Comparison of ENCODE assay signal across 3 cellular contexts in genomic region chr6:112328826-112329446, GRCh38.
TF ChIP-seq lines count a peak whose summit lies in the region.

No MANE protein-coding gene starts in this region.

TF ChIP-seq in GM23338, 12 proteins besides CTCF, POLR2A, EP300 and RAD21:
- TF ChIP-seq ZNF331 (CRISPR knock-in tag; IDR thresholded peaks at IDR 0.05; ENCODE audit: low read depth) (peak; percentile 40; the same call in 1 of the 2 replicates), CREB1 (CRISPR knock-in tag; IDR thresholded peaks at IDR 0.05; ENCODE audit: low read depth) (0 out of 2 replicates have a peak, but pooled peaks have one; percentile 36)
- TF ChIP-seq, protein P1, sequence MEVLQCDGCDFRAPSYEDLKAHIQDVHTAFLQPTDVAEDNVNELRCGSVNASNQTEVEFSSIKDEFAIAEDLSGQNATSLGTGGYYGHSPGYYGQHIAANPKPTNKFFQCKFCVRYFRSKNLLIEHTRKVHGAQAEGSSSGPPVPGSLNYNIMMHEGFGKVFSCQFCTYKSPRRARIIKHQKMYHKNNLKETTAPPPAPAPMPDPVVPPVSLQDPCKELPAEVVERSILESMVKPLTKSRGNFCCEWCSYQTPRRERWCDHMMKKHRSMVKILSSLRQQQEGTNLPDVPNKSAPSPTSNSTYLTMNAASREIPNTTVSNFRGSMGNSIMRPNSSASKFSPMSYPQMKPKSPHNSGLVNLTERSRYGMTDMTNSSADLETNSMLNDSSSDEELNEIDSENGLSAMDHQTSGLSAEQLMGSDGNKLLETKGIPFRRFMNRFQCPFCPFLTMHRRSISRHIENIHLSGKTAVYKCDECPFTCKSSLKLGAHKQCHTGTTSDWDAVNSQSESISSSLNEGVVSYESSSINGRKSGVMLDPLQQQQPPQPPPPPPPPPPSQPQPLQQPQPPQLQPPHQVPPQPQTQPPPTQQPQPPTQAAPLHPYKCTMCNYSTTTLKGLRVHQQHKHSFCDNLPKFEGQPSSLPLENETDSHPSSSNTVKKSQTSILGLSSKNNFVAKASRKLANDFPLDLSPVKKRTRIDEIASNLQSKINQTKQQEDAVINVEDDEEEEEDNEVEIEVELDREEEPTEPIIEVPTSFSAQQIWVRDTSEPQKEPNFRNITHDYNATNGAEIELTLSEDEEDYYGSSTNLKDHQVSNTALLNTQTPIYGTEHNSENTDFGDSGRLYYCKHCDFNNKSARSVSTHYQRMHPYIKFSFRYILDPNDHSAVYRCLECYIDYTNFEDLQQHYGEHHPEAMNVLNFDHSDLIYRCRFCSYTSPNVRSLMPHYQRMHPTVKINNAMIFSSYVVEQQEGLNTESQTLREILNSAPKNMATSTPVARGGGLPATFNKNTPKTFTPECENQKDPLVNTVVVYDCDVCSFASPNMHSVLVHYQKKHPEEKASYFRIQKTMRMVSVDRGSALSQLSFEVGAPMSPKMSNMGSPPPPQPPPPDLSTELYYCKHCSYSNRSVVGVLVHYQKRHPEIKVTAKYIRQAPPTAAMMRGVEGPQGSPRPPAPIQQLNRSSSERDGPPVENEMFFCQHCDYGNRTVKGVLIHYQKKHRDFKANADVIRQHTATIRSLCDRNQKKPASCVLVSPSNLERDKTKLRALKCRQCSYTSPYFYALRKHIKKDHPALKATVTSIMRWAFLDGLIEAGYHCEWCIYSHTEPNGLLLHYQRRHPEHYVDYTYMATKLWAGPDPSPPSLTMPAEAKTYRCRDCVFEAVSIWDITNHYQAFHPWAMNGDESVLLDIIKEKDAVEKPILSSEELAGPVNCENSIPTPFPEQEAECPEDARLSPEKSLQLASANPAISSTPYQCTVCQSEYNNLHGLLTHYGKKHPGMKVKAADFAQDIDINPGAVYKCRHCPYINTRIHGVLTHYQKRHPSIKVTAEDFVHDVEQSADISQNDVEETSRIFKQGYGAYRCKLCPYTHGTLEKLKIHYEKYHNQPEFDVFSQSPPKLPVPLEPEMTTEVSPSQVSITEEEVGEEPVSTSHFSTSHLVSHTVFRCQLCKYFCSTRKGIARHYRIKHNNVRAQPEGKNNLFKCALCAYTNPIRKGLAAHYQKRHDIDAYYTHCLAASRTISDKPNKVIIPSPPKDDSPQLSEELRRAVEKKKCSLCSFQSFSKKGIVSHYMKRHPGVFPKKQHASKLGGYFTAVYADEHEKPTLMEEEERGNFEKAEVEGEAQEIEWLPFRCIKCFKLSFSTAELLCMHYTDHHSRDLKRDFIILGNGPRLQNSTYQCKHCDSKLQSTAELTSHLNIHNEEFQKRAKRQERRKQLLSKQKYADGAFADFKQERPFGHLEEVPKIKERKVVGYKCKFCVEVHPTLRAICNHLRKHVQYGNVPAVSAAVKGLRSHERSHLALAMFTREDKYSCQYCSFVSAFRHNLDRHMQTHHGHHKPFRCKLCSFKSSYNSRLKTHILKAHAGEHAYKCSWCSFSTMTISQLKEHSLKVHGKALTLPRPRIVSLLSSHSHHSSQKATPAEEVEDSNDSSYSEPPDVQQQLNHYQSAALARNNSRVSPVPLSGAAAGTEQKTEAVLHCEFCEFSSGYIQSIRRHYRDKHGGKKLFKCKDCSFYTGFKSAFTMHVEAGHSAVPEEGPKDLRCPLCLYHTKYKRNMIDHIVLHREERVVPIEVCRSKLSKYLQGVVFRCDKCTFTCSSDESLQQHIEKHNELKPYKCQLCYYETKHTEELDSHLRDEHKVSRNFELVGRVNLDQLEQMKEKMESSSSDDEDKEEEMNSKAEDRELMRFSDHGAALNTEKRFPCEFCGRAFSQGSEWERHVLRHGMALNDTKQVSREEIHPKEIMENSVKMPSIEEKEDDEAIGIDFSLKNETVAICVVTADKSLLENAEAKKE (CRISPR knock-in tag; IDR thresholded peaks at IDR 0.05) = peak; percentile 60; the same call in 1 of the 2 replicates
TF ChIP-seq in GM23338: peak in this region for 3; not testable (repeated sequence) for 9.

TF ChIP-seq in endothelial cell of umbilical vein, 7 proteins besides CTCF, POLR2A, EP300 and RAD21:
- peak; percentile 20 for TF ChIP-seq GATA2 (IDR thresholded peaks at IDR 0.05; ENCODE audit: insufficient read depth, insufficient read length, low read depth, low read length)

TF ChIP-seq in HepG2, 621 proteins besides CTCF, POLR2A, EP300 and RAD21:
- TF ChIP-seq SETDB1 (CRISPR knock-in tag; IDR thresholded peaks at IDR 0.05; ENCODE audit: borderline replicate concordance) = peak; percentile 59; the same call in 1 of the 2 replicates
